Comparison of ENCODE assay signal across 5 cellular contexts in genomic region chrX:55455708-55456107, GRCh38. TPM values are rescaled to one million over a fixed set of nuclear protein-coding genes. Genes with fewer than 3 reads are reported as not detected.
A peak's percentile ranks its signal among the peaks of the same experiment; 100 is the strongest.
DNase-seq lines count a peak whose midpoint lies in the region; ATAC-seq, FAIRE-seq and TF ChIP-seq lines count a peak whose summit lies in the region.
"Not testable (repeated sequence)": the region's sequence is repeated elsewhere in the genome, so short reads cannot be mapped to it uniquely, and the experiment has no call there.

No MANE protein-coding gene starts in this region.

- POLR2A ChIA-PET in WTC11 (lab: Charles Lee); K562 (lab: Yijun Ruan, JAX): not testable (repeated sequence)

- WGBS in K562 (ENCODE audit: insufficient coverage, low coverage, missing lambda C conversion rate) = no CpG with 5 or more reads among the region's 6 CpGs

- BruUV-seq in K562 (replicated peaks; lab: Mats Ljungman, UMichigan) = not testable (repeated sequence)

- not testable (repeated sequence) for TF ChIP-seq EP300 in K562 (IDR thresholded peaks at IDR 0.05; ENCODE audit: low read length)

- H3K79me2 ChIP-seq in GM23338 (replicated peaks; ENCODE audit: insufficient read depth); K562 (ENCODE audit: control insufficient read depth, insufficient read depth, low read length): not testable (repeated sequence)

- intact Hi-C loops in K562 (cut with micrococcal nuclease) = loop anchor here (10.0 kb wide), 2 partner anchors 69 to 259 kb away; partner anchors contain the start of gene RRAGB

- CTCF ChIA-PET in WTC11 (lab: Charles Lee); K562 (lab: Yijun Ruan, JAX; ENCODE audit: low intra/inter-chr PET ratio): not testable (repeated sequence)

- DNase-seq in GM18507 (ENCODE audit: extremely low spot score, insufficient read length, low read depth); GM23338 (ENCODE audit: low spot score); WTC11 (ENCODE audit: low spot score); K562 (ENCODE audit: extremely low read depth in 1 of 4, low spot score in 3 of 4): not testable (repeated sequence)

- H3F3A ChIP-seq in GM23338 (replicated peaks; ENCODE audit: low read depth) = not testable (repeated sequence)

- peak; percentile 77 for ATAC-seq in GM23338
- peak; percentile 74 for ATAC-seq in WTC11
- not testable (repeated sequence) for ATAC-seq in K562

- not testable (repeated sequence) for H3K36me3 Mint-ChIP-seq in GM23338 (ENCODE audit: low read depth); WTC11

- not testable (repeated sequence) for H3K36me3 ChIP-seq in GM23338 (ENCODE audit: insufficient read depth); K562 (ENCODE audit: control insufficient read depth, insufficient read depth, low read length)

- H3K4me3 ChIP-seq in GM23338, K562: not testable (repeated sequence)

- not testable (repeated sequence) for H4K20me1 ChIP-seq in GM23338 (replicated peaks; ENCODE audit: insufficient read depth); K562 (replicated peaks; ENCODE audit: control insufficient read depth, insufficient read depth, low read length)

- not testable (repeated sequence) for H3K4me3 Mint-ChIP-seq in GM23338, WTC11

- not testable (repeated sequence) for H3K27ac ChIP-seq in GM23338 (ENCODE audit: low read depth); K562 (ENCODE audit: extremely low read depth, low read depth, low read length)

- peak; percentile 58 for FAIRE-seq in GM18507 (lab: Jason Lieb, UNC)
- peak; percentile 60 for FAIRE-seq in K562 (lab: Jason Lieb, UNC)
- peak; percentile 55 for FAIRE-seq in islet of Langerhans (lab: Jason Lieb, UNC)

- H3K27ac Mint-ChIP-seq in GM23338, WTC11: not testable (repeated sequence)

- not testable (repeated sequence) for TF ChIP-seq POLR2A in K562 (conservative IDR thresholded peaks at IDR 0.05)

- not testable (repeated sequence) for H3K9me3 Mint-ChIP-seq in GM23338, WTC11

- not testable (repeated sequence) for TF ChIP-seq CTCF in GM23338 (conservative IDR thresholded peaks at IDR 0.05; ENCODE audit: low read depth in 2 of 2); WTC11 (IDR thresholded peaks at IDR 0.05); K562 (IDR thresholded peaks at IDR 0.05 in 2 of 3, conservative IDR thresholded peaks at IDR 0.05 in 1 of 3; ENCODE audit: insufficient read depth in 2 of 3, low read depth in 1 of 3, low read length in 3 of 3)

- H3K4me2 ChIP-seq in GM23338; K562 (ENCODE audit: insufficient read depth, low read length): not testable (repeated sequence)

- H3K9me3 ChIP-seq in K562 (replicated peaks; ENCODE audit: control insufficient read depth, insufficient read depth, low read depth, low read length) = not testable (repeated sequence)

- TF ChIP-seq RAD21 in K562 (CRISPR knock-in tag; conservative IDR thresholded peaks at IDR 0.05 in 1 of 2, IDR thresholded peaks at IDR 0.05 in 1 of 2) = not testable (repeated sequence)

- in situ Hi-C loops in K562 (cut with MboI) = not testable (repeated sequence)

- H3K4me1 ChIP-seq in GM23338 (ENCODE audit: insufficient read depth); K562 (replicated peaks in 1 of 2; ENCODE audit: control insufficient read depth in 2 of 2, insufficient read depth in 2 of 2, low read length in 2 of 2): not testable (repeated sequence)

- H3K27me3 ChIP-seq in GM23338 (ENCODE audit: insufficient read depth); K562 (ENCODE audit: control insufficient read depth in 2 of 2, insufficient read depth in 2 of 2, low read length in 2 of 2): not testable (repeated sequence)

- not testable (repeated sequence) for H3K9ac ChIP-seq in K562 (ENCODE audit: insufficient read depth in 1 of 2, low read depth in 2 of 2, low read length in 2 of 2)

- not testable (repeated sequence) for H3K4me1 Mint-ChIP-seq in GM23338, WTC11

- H3K27me3 Mint-ChIP-seq in GM23338 (ENCODE audit: insufficient read depth, low read depth, poor library complexity); WTC11 (ENCODE audit: low read depth): not testable (repeated sequence)

- H3K9me2 ChIP-seq in GM23338 (ENCODE audit: insufficient read depth) = not testable (repeated sequence)

- H2AFZ ChIP-seq in GM23338; K562 (ENCODE audit: low read depth, low read length): not testable (repeated sequence)

- H3K9me1 ChIP-seq in K562 (ENCODE audit: control insufficient read depth, insufficient read depth, low read length) = not testable (repeated sequence)

RNA-seq across cellular contexts. Expression of gene MAGEH1, which starts 3.8 kb away (rescaled TPM):
- total RNA-seq in GM23338 (2014; rRNA removed; shearing (Covaris generic)) = 15.0 and 15.8 TPM in 2 replicates
- polyA plus RNA-seq in GM23338 (2016; fragmentation: Nextera tagmentation; extraction: Ambion mirVana) (14.0 and 14.2 TPM in 2 replicates), K562 (2011; rRNA removed) (11.2 and 13.5 TPM in 2 replicates), K562 (2014; fragmentation: Illumina TruSeq; extraction: Trizol) (9.0 and 9.4 TPM in 2 replicates), K562 (2014; fragmentation: Nextera tagmentation; extraction: Ambion mirVana) (1 to 10 TPM; 3.7 to 4.1 TPM), K562 (2014; rRNA removed) (12.9 and 14.9 TPM in 2 replicates)
- total RNA-seq in WTC11 (2021) (12.0 to 13.9 TPM (median 12.2 TPM) in 3 replicates), K562 (2014; rRNA removed) (9.2 and 13.6 TPM in 2 replicates), K562 (2014; rRNA removed; fragmentation: Illumina TruSeq; extraction: Trizol) (8.8 TPM in 2 replicates), K562 (2015; rRNA removed; fragmentation: Illumina TruSeq; extraction: Trizol) (8.6 and 9.6 TPM in 2 replicates), K562 (2021) (7.3 and 7.5 TPM in 2 replicates)
- 8.6 and 9.0 TPM in 2 replicates for total RNA-seq in K562 (2011; cell fraction: chromatin; rRNA removed; ENCODE audit: low replicate concordance)
- total RNA-seq in K562 (2011; cell fraction: nucleolus; rRNA removed) = 14.0 and 14.3 TPM in 2 replicates
- 14.8 and 15.0 TPM in 2 replicates for total RNA-seq in K562 (2011; cell fraction: nucleoplasm; rRNA removed)
- 11.5 and 13.7 TPM in 2 replicates for polyA plus RNA-seq in K562 (2011; cell fraction: cytosol; rRNA removed)
- polyA plus RNA-seq in K562 (2011; cell fraction: nucleus; rRNA removed) = 6.2 and 12.0 TPM in 2 replicates
- polyA plus RNA-seq in K562 (2012) = 9.1 and 13.3 TPM in 2 replicates
- 3.4 and 4.3 TPM in 2 replicates for polyA minus RNA-seq in K562 (2011; rRNA and poly(A)+ RNA removed)
- 2.1 and 2.4 TPM in 2 replicates for polyA minus RNA-seq in K562 (2011; cell fraction: cytosol; rRNA and poly(A)+ RNA removed)
- 1.5 and 3.7 TPM in 2 replicates for polyA minus RNA-seq in K562 (2011; cell fraction: nucleus; rRNA and poly(A)+ RNA removed)

RNA-seq across cellular contexts. Expression of gene USP51, which starts 33.9 kb away (rescaled TPM):
- 4.7 and 5.5 TPM in 2 replicates for total RNA-seq in GM23338 (2014; rRNA removed; shearing (Covaris generic))
- 2.8 and 3.5 TPM in 2 replicates for polyA plus RNA-seq in GM23338 (2016; fragmentation: Nextera tagmentation; extraction: Ambion mirVana)
- total RNA-seq in WTC11 (2021) = 6.0 to 6.5 TPM (median 6.4 TPM) in 3 replicates
- 4.2 and 4.7 TPM in 2 replicates for total RNA-seq in K562 (2011; cell fraction: chromatin; rRNA removed; ENCODE audit: low replicate concordance)
- total RNA-seq in K562 (2011; cell fraction: nucleolus; rRNA removed) = 3.0 and 3.3 TPM in 2 replicates
- total RNA-seq in K562 (2011; cell fraction: nucleoplasm; rRNA removed) = 2.7 and 3.5 TPM in 2 replicates
- total RNA-seq in K562 (2014; rRNA removed) = 0.95 and 1.2 TPM in 2 replicates
- total RNA-seq in K562 (2014; rRNA removed; fragmentation: Illumina TruSeq; extraction: Trizol) = 1.3 and 1.6 TPM in 2 replicates
- total RNA-seq in K562 (2015; rRNA removed; fragmentation: Illumina TruSeq; extraction: Trizol) = 3.8 and 3.9 TPM in 2 replicates
- total RNA-seq in K562 (2021) = 1.8 and 2.0 TPM in 2 replicates
- polyA plus RNA-seq in K562 (2011; rRNA removed) = 3.0 and 3.5 TPM in 2 replicates
- 2.3 and 2.7 TPM in 2 replicates for polyA plus RNA-seq in K562 (2011; cell fraction: cytosol; rRNA removed)
- 2.8 and 3.2 TPM in 2 replicates for polyA plus RNA-seq in K562 (2011; cell fraction: nucleus; rRNA removed)
- polyA plus RNA-seq in K562 (2012) = 1.7 and 1.9 TPM in 2 replicates
- 1.1 and 1.6 TPM in 2 replicates for polyA plus RNA-seq in K562 (2014; fragmentation: Illumina TruSeq; extraction: Trizol)
- under 1 TPM; 0.59 to 0.96 TPM for polyA plus RNA-seq in K562 (2014; fragmentation: Nextera tagmentation; extraction: Ambion mirVana)
- 0.77 and 0.93 TPM in 2 replicates for polyA plus RNA-seq in K562 (2014; rRNA removed)
- polyA minus RNA-seq in K562 (2011; rRNA and poly(A)+ RNA removed) = 7.0 and 8.2 TPM in 2 replicates
- 1.9 and 3.8 TPM in 2 replicates for polyA minus RNA-seq in K562 (2011; cell fraction: cytosol; rRNA and poly(A)+ RNA removed)
- 2.6 and 6.3 TPM in 2 replicates for polyA minus RNA-seq in K562 (2011; cell fraction: nucleus; rRNA and poly(A)+ RNA removed)
